ENCODE assay signal across 8 cellular contexts in the genomic region with DNA sequence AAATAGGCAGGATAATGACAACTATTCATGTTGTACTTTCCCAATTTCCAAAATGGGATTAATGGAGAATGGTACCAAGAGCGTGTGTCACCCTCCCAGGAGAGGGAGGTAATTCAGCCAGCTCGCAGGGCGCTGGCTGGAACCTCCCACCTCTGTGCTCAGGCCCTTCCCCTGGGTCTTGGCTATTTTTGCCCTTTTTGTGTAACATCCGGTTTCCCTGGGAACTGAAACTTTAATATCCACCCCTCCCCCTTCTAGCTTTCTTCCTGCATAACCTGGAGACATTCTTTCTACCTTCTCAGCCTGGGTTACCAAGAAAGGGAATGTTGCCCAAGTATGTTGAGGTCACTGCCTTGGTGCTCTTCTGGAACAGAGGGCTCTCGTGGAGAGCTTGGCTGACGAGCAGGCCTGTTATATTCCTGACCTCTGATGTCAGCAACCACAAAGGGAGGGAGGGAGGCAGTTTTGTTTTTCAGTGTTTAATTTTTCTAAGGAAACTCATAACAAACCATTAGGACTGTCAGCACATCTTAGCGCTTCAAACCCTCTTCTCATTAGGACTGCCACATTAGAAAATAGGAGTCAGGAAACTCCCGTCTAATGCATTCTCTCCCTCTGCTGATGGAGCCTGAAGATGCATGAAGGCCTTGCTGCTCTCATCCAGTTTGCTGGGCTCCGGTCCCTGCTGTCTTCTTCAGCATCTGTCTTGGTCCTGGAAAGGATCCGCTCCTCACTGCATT. TPM values are rescaled to one million over a fixed set of nuclear protein-coding genes. Genes with fewer than 3 reads are reported as not detected.
DNase-seq lines count a peak whose midpoint lies in the region; ATAC-seq and TF ChIP-seq lines count a peak whose summit lies in the region.

No MANE protein-coding gene starts in this region.

- ATAC-seq in GM19463 (IDR thresholded peaks at IDR 0.05; ENCODE audit: unreplicated experiment), result peak; percentile 83

- H3K27ac ChIP-seq in AG04450 (ENCODE audit: low read depth, low read length), result peak overlapping the region; percentile 95

- H3K27me3 ChIP-seq in AG04450 (ENCODE audit: control insufficient read depth, insufficient read depth, low read length), result no peaks in the 10 kb centered on the region
- no peaks in the 10 kb centered on the region for H3K27me3 ChIP-seq in kidney epithelial cell (ENCODE audit: control insufficient read depth, insufficient read depth, low read length)

- CTCF ChIA-PET in AG04450 (lab: Charles Lee), result interaction anchor here (0.7 kb wide), 1 partner anchor 36 kb away, joined by 3 read pairs; no protein-coding TSS in a partner anchor

- DNase-seq in AG04450 (ENCODE audit: low read depth, low spot score) (peak; percentile 90), HK-2 (ENCODE audit: unreplicated experiment) (peak; percentile 87), astrocyte of the hippocampus (ENCODE audit: low read depth, low spot score) (peak; percentile 98), kidney epithelial cell (ENCODE audit: low read depth) (peak; percentile 100), stromal cell of bone marrow (ENCODE audit: low read depth) (peak; percentile 96)
- no peak for DNase-seq in stimulated activated CD4-positive, alpha-beta T cell treated with anti-CD3 and anti-CD28 coated beads, Interleukin-4, amount 100 ng/mL, for 1 hour
- DNase-seq in stimulated activated CD4-positive, alpha-beta T cell treated with anti-CD3 and anti-CD28 coated beads, Interleukin-12 subunit alpha, Interleukin-12 subunit beta, amount 100 ng/mL, for 4 hours, result no peak

- H3K4me3 ChIP-seq in AG04450 (ENCODE audit: low read depth, low read length) (no peak overlapping the region), kidney epithelial cell (ENCODE audit: low read depth, low read length) (no peak overlapping the region)

- no peaks in the 10 kb centered on the region for H3K9me3 ChIP-seq in AG04450 (ENCODE audit: control insufficient read depth, insufficient read depth, low read length)

- H3K36me3 ChIP-seq in kidney epithelial cell (ENCODE audit: control insufficient read depth, insufficient read depth, low read length), result peaks cover 5% of the 10 kb centered on the region

- TF ChIP-seq CTCF in AG04450 (IDR thresholded peaks at IDR 0.05; ENCODE audit: low read depth, low read length), result peak; percentile 37
- no peak for TF ChIP-seq CTCF in kidney epithelial cell (IDR thresholded peaks at IDR 0.05; ENCODE audit: insufficient read depth, low read length, poor library complexity, severe bottlenecking)

- POLR2A ChIA-PET in AG04450 (lab: Yijun Ruan, JAX), result interaction anchor here (0.6 to 1.7 kb wide), 4 partner anchors 25 to 48 kb away, joined by 3 to 12 read pairs (median 5); no protein-coding TSS in a partner anchor

RNA-seq across cellular contexts. Expression of a gene that starts 25.6 kb away (rescaled TPM):
- polyA plus RNA-seq in AG04450 (2011; rRNA removed), result 26.2 and 30.9 TPM in 2 replicates
- 49.2 and 52.3 TPM in 2 replicates for polyA minus RNA-seq in AG04450 (2011; rRNA and poly(A)+ RNA removed)
- total RNA-seq in kidney epithelial cell, result 174 and 183 TPM in 2 replicates

RNA-seq across cellular contexts. Expression of a gene that starts 44.5 kb away (rescaled TPM):
- polyA plus RNA-seq in AG04450 (2011; rRNA removed), result 0.84 and 1.6 TPM in 2 replicates
- polyA minus RNA-seq in AG04450 (2011; rRNA and poly(A)+ RNA removed), result 0.55 and 1.5 TPM in 2 replicates
- total RNA-seq in kidney epithelial cell, result 6.7 and 9.2 TPM in 2 replicates

Comparison
In these comparisons a context has a peak if more than half of its experiments do, and no peak if none do; other contexts are left out.
1. DNase-seq: peak in AG04450 (single experiment), HK-2 (single experiment), astrocyte of the hippocampus (single experiment), kidney epithelial cell (single experiment) and stromal cell of bone marrow (single experiment); none in stimulated activated CD4-positive, alpha-beta T cell treated with anti-CD3 and anti-CD28 coated beads, Interleukin-4, amount 100 ng/mL, for 1 hour (single experiment) and stimulated activated CD4-positive, alpha-beta T cell treated with anti-CD3 and anti-CD28 coated beads, Interleukin-12 subunit alpha, Interleukin-12 subunit beta, amount 100 ng/mL, for 4 hours (single experiment).